Comparison of ENCODE assay signal across 8 cellular contexts in genomic region chr6:50816115-50816675, GRCh38. TPM values are rescaled to one million over a fixed set of nuclear protein-coding genes. Genes with fewer than 3 reads are reported as not detected.
DNase-seq lines count a peak whose midpoint lies in the region; ATAC-seq and TF ChIP-seq lines count a peak whose summit lies in the region.

No MANE protein-coding gene starts in this region.

- H3K9me3 ChIP-seq in HUES48 (ENCODE audit: control insufficient read depth, insufficient read depth, low read length) (no peaks in the 10 kb centered on the region), transverse colon (no peaks in the 10 kb centered on the region)

- ATAC-seq in GM21526 (IDR thresholded peaks at IDR 0.05; ENCODE audit: low FRiP score, unreplicated experiment) = peak; percentile 78

- H3K27me3 ChIP-seq in HUES48 (ENCODE audit: control insufficient read depth, insufficient read depth, low read length) (peaks cover 76% of the 10 kb centered on the region), transverse colon (peaks cover 82% of the 10 kb centered on the region)

- intact Hi-C loops in activated T-helper 1 cell treated with anti-CD3 and anti-CD28 coated beads, Interleukin-12 subunit alpha, Interleukin-12 subunit beta, Interleukin-2, Interleukin-4 antibody, amounts not matched to agents 30 ng/mL and 10 ng/mL and 1 ng/mL, durations not matched to agents 14 hours and 24 hours and 36 hours (cut with micrococcal nuclease) = loop anchor here (2.0 kb wide), 3 partner anchors 99 to 1233 kb away; no protein-coding TSS in a partner anchor
- intact Hi-C loops in transverse colon (cut with DNase I; ENCODE audit: low total_unique reads) = no loop called here

- peaks cover 19% of the 10 kb centered on the region for H3K4me1 Mint-ChIP-seq in activated T-helper 1 cell treated with anti-CD3 and anti-CD28 coated beads, Interleukin-12 subunit alpha, Interleukin-12 subunit beta, Interleukin-2, Interleukin-4 antibody, amounts not matched to agents 30 ng/mL and 10 ng/mL and 1 ng/mL, durations not matched to agents 14 hours and 24 hours and 36 hours (ENCODE audit: low read depth)

- no peak overlapping the region for H3K27ac ChIP-seq in HUES48 (ENCODE audit: low read depth, low read length)
- H3K27ac ChIP-seq in transverse colon = no peak overlapping the region

- H3K36me3 ChIP-seq in HUES48 (ENCODE audit: control insufficient read depth, insufficient read depth, low read length) (no peaks in the 10 kb centered on the region), transverse colon (no peaks in the 10 kb centered on the region)

- peak overlapping the region; percentile 88 for H3K4me3 Mint-ChIP-seq in activated T-helper 1 cell treated with anti-CD3 and anti-CD28 coated beads, Interleukin-12 subunit alpha, Interleukin-12 subunit beta, Interleukin-2, Interleukin-4 antibody, amounts not matched to agents 30 ng/mL and 10 ng/mL and 1 ng/mL, durations not matched to agents 14 hours and 24 hours and 36 hours

- TF ChIP-seq POLR2A in transverse colon (IDR thresholded peaks at IDR 0.05) = no peak

- in situ Hi-C loops in transverse colon (cut with MboI; ENCODE audit: low pct_ligation_motif_present in 1 of 4, low pct_unique_long_range_greater_than_20kb in 1 of 4, low sequenced_read_pairs in 3 of 4) = loop anchor here (10.0 to 25.0 kb wide), 6 partner anchors 546 to 1221 kb away; no protein-coding TSS in a partner anchor

- H3K27ac Mint-ChIP-seq in activated T-helper 1 cell treated with anti-CD3 and anti-CD28 coated beads, Interleukin-12 subunit alpha, Interleukin-12 subunit beta, Interleukin-2, Interleukin-4 antibody, amounts not matched to agents 30 ng/mL and 10 ng/mL and 1 ng/mL, durations not matched to agents 14 hours and 24 hours and 36 hours = no peak overlapping the region

- H3K9ac ChIP-seq in HUES48 (ENCODE audit: low read depth, low read length) = no peak overlapping the region

- H3K9me3 Mint-ChIP-seq in activated T-helper 1 cell treated with anti-CD3 and anti-CD28 coated beads, Interleukin-12 subunit alpha, Interleukin-12 subunit beta, Interleukin-2, Interleukin-4 antibody, amounts not matched to agents 30 ng/mL and 10 ng/mL and 1 ng/mL, durations not matched to agents 14 hours and 24 hours and 36 hours = no peaks in the 10 kb centered on the region

- peak; percentile 75 to 86 (median 80) for TF ChIP-seq CTCF in transverse colon (IDR thresholded peaks at IDR 0.05)

- TF ChIP-seq EP300 in transverse colon (IDR thresholded peaks at IDR 0.05; ENCODE audit: low read depth) = no peak

- H3K36me3 Mint-ChIP-seq in activated T-helper 1 cell treated with anti-CD3 and anti-CD28 coated beads, Interleukin-12 subunit alpha, Interleukin-12 subunit beta, Interleukin-2, Interleukin-4 antibody, amounts not matched to agents 30 ng/mL and 10 ng/mL and 1 ng/mL, durations not matched to agents 14 hours and 24 hours and 36 hours (ENCODE audit: low read depth) = peaks cover 1% of the 10 kb centered on the region

- H3K4me1 ChIP-seq in HUES48 (ENCODE audit: control insufficient read depth, insufficient read depth, low read length) = peaks cover 16% of the 10 kb centered on the region
- peaks cover 0 to 26% (median 12%) of the 10 kb centered on the region in 4 donors for H3K4me1 ChIP-seq in transverse colon

- DNase-seq in Daoy (ENCODE audit: low read depth) (peak; percentile 82), OCI-M1 (lab: John Stamatoyannopoulos, UW) (peak; percentile 92), foreskin melanocyte (peak; percentile 39), nucleus accumbens (lab: John Stamatoyannopoulos, UW) (peak in 49 of 56 donors; percentile 1 to 85 (median 31)), transverse colon (peak; percentile 74)
- peak; percentile 37 for DNase-seq in activated T-helper 1 cell treated with anti-CD3 and anti-CD28 coated beads, Interleukin-12 subunit alpha, Interleukin-12 subunit beta, Interleukin-2, Interleukin-4 antibody, amounts not matched to agents 30 ng/mL and 10 ng/mL and 1 ng/mL, durations not matched to agents 14 hours and 24 hours and 36 hours (ENCODE audit: low spot score)

- H3K4me3 ChIP-seq in HUES48 (ENCODE audit: low read depth, low read length) = peak overlapping the region; percentile 59
- H3K4me3 ChIP-seq in transverse colon = peak overlapping the region; percentile 4 to 62 (median 36)

- H3K27me3 Mint-ChIP-seq in activated T-helper 1 cell treated with anti-CD3 and anti-CD28 coated beads, Interleukin-12 subunit alpha, Interleukin-12 subunit beta, Interleukin-2, Interleukin-4 antibody, amounts not matched to agents 30 ng/mL and 10 ng/mL and 1 ng/mL, durations not matched to agents 14 hours and 24 hours and 36 hours (ENCODE audit: insufficient read depth) = peaks cover 48% of the 10 kb centered on the region

- 1 to 2% methylated on average over 8 to 14 of the region's 14 CpGs for WGBS in transverse colon (ENCODE audit: low coverage in 1 of 2), 2 donors

RNA-seq across cellular contexts. Expression of gene TFAP2B, which starts 2.5 kb away (rescaled TPM):
- not detected in 2 replicates for total RNA-seq in Daoy (2014; rRNA removed; shearing (Covaris generic))
- not detected in 2 replicates for total RNA-seq in activated T-helper 1 cell treated with anti-CD3 and anti-CD28 coated beads, Interleukin-12 subunit alpha, Interleukin-12 subunit beta, Interleukin-2, Interleukin-4 antibody, amounts not matched to agents 30 ng/mL and 10 ng/mL and 1 ng/mL, durations not matched to agents 14 hours and 24 hours and 36 hours
- total RNA-seq in transverse colon = not detected

Comparison
In these comparisons a context has a peak if more than half of its experiments do, and no peak if none do; other contexts are left out.
1. DNase-seq: peak in every context shown above with its lines; median percentile 92 in OCI-M1; 82 in Daoy; 74 in transverse colon; 39 in foreskin melanocyte; 37 in activated T-helper 1 cell treated with anti-CD3 and anti-CD28 coated beads, Interleukin-12 subunit alpha, Interleukin-12 subunit beta, Interleukin-2, Interleukin-4 antibody, amounts not matched to agents 30 ng/mL and 10 ng/mL and 1 ng/mL, durations not matched to agents 14 hours and 24 hours and 36 hours; 31 in nucleus accumbens.